In the genomic region with DNA sequence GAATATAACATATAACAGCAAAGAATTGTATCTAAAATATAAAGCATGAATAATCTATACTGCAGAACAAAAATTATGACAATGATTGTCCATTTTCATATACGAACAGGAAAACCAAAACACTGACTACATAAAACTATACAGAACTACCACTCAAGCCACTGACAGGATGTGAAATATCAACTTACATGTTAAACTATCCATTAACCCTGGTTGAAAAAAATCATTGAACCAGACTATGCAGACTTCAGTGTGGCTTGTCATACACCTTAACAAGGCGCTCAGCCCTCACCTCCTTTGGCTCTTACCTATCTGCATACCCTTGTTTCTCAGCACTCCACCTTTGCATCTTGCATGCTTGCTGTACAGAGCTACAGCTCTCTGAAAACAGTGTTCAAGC, we compare ENCODE assay signal across 15 cellular contexts. TPM values are rescaled to one million over a fixed set of nuclear protein-coding genes. Genes with fewer than 3 reads are reported as not detected.
DNase-seq lines count a peak whose midpoint lies in the region; ATAC-seq, FAIRE-seq and TF ChIP-seq lines count a peak whose summit lies in the region.
"Had no signal": no experiment of that assay in that cellular context is flagged by ENCODE, and none has a peak within 500 bp of the region (broad histone marks: within the 10 kb centered on the region; RNA-seq: fewer than 3 reads in every experiment).

No MANE protein-coding gene starts in this region.

- H3K9me3 ChIP-seq in MG63 = no peaks in the 10 kb centered on the region
- H3K9me3 ChIP-seq: pancreas had no signal

- no peaks in the 10 kb centered on the region for H3K27me3 Mint-ChIP-seq in activated CD8-positive, alpha-beta T cell treated with anti-CD3 and anti-CD28 coated beads for 36 hours
- H3K27me3 Mint-ChIP-seq: B cell, brain had no signal

- H3K4me3 Mint-ChIP-seq in activated CD8-positive, alpha-beta T cell treated with anti-CD3 and anti-CD28 coated beads for 36 hours = no peak overlapping the region
- H3K4me3 Mint-ChIP-seq: activated T-cell treated with anti-CD3 and anti-CD28 coated beads, Interleukin-2, amount 50 U/mL, for 4 hours; B cell; brain had no signal

- H3K4me3 ChIP-seq in MG63 = no peak overlapping the region
- H3K4me3 ChIP-seq: pancreas had no signal

- H3K27me3 ChIP-seq in MG63 = no peaks in the 10 kb centered on the region
- H3K27me3 ChIP-seq: pancreas had no signal

- H3K36me3 ChIP-seq in MG63 = peaks cover 13% of the 10 kb centered on the region

- H3K27ac Mint-ChIP-seq in activated CD8-positive, alpha-beta T cell treated with anti-CD3 and anti-CD28 coated beads for 36 hours = no peak overlapping the region
- H3K27ac Mint-ChIP-seq: B cell, brain had no signal

- POLR2A ChIA-PET in activated CD8-positive, alpha-beta T cell treated with anti-CD3 and anti-CD28 coated beads for 36 hours (lab: Charles Lee) = no interaction called here
- POLR2A ChIA-PET in RWPE1 (lab: Yijun Ruan, JAX; ENCODE audit: low non-redundant PET) = no interaction called here

- peak; percentile 6 for FAIRE-seq in D721Med (lab: Jason Lieb, UNC)

- H3K36me3 Mint-ChIP-seq in activated CD8-positive, alpha-beta T cell treated with anti-CD3 and anti-CD28 coated beads for 36 hours (ENCODE audit: low read depth) = peaks cover 25% of the 10 kb centered on the region

- H3K27ac ChIP-seq in RWPE1 = no peak overlapping the region
- H3K27ac ChIP-seq: epithelial cell of prostate, pancreas had no signal

- DNase-seq in D721Med (ENCODE audit: insufficient read length, low spot score) = no peak
- no peak for DNase-seq in activated CD8-positive, alpha-beta T cell treated with anti-CD3 and anti-CD28 coated beads for 36 hours
- no peak for DNase-seq in RWPE1 (ENCODE audit: low spot score)
- DNase-seq in cortex of kidney (lab: John Stamatoyannopoulos, UW) = no peak
- DNase-seq in MG63 = no peak
- DNase-seq in Ammon's horn (ENCODE audit: low spot score) = no peak
- DNase-seq: activated T-cell treated with anti-CD3 and anti-CD28 coated beads, Interleukin-2, amount 50 U/mL, for 4 hours; hypothalamus; NCI-H446 treated with DMSO at 0.1 percent for 48 hours; pancreas had no signal

- TF ChIP-seq CTCF in D721Med (IDR thresholded peaks at IDR 0.05; ENCODE audit: insufficient read depth, missing control alignments) (no peak), RWPE1 (conservative IDR thresholded peaks at IDR 0.05; ENCODE audit: low read depth) (no peak)
- no peak for TF ChIP-seq CTCF in activated CD8-positive, alpha-beta T cell treated with anti-CD3 and anti-CD28 coated beads for 36 hours (IDR thresholded peaks at IDR 0.05)

- CTCF ChIA-PET in activated CD8-positive, alpha-beta T cell treated with anti-CD3 and anti-CD28 coated beads for 36 hours (lab: Charles Lee) = no interaction called here
- CTCF ChIA-PET in RWPE1 (lab: Yijun Ruan, JAX) = no interaction called here

- ATAC-seq in GM18870 (IDR thresholded peaks at IDR 0.05; ENCODE audit: unreplicated experiment) (peak; percentile 82), HG03108 (IDR thresholded peaks at IDR 0.05; ENCODE audit: unreplicated experiment) (peak; percentile 88)
- ATAC-seq in activated CD8-positive, alpha-beta T cell treated with anti-CD3 and anti-CD28 coated beads for 36 hours = peak; percentile 47
- ATAC-seq: activated T-cell treated with anti-CD3 and anti-CD28 coated beads, Interleukin-2, amount 50 U/mL, for 4 hours; pancreas had no signal

- no peaks in the 10 kb centered on the region for H3K9me3 Mint-ChIP-seq in activated CD8-positive, alpha-beta T cell treated with anti-CD3 and anti-CD28 coated beads for 36 hours
- H3K9me3 Mint-ChIP-seq: activated T-cell treated with anti-CD3 and anti-CD28 coated beads, Interleukin-2, amount 50 U/mL, for 4 hours; brain had no signal

- intact Hi-C loops in activated CD8-positive, alpha-beta T cell treated with anti-CD3 and anti-CD28 coated beads for 36 hours (cut with micrococcal nuclease) = no loop called here

- peaks cover 30% of the 10 kb centered on the region for H3K4me1 Mint-ChIP-seq in activated CD8-positive, alpha-beta T cell treated with anti-CD3 and anti-CD28 coated beads for 36 hours (ENCODE audit: low read depth)

RNA-seq across cellular contexts. Expression of a gene that starts 34.9 kb away (rescaled TPM):
- total RNA-seq in activated CD8-positive, alpha-beta T cell treated with anti-CD3 and anti-CD28 coated beads for 36 hours = 10 to 100 TPM; 50.2 to 50.5 TPM
- total RNA-seq in MG63 (2014; rRNA removed; shearing (Covaris generic); ENCODE audit: low replicate concordance) = 19.0 and 32.2 TPM in 2 replicates
